1 cellular context compared by ENCODE assay signal in the genomic region with DNA sequence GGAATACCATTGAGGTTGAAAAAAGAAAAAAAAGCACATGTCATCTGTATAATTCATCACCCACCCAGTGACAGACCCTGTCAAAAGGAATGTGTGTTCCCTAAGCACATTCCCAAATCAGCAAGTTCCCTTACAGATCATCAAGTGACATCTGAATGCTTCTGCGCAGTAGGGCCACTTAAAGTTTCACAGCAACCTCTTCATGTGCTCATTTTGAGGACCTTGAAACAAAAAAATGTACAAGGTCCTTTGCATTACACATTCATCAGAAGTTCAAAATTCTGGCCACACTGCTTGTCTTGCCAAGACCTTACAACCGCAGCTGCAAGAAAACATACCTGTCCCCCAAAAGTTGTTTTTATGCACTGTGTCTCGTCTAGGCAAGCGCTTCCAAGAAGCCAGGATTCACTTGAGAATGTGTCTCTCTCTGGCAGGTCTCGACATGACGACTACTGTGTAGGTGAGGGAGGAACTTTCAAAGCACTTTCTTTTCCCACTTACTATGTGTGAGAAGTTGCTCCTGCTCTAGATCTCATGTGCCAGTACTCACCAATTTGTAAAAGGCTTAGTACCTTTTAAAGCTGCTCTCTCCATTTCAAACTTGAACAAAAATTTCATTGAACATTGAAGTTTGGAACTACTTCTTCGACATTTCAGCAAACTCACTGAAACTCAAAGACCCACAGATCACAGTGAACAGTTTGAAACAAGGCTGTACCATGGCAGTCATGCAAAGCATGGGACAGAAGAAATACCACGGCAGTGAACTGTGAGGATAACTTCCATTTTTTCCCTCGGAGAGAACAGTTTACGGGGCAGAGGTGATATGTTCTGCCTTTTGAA.
TF ChIP-seq lines count a peak whose summit lies in the region.

No MANE protein-coding gene starts in this region.

TF ChIP-seq in H1, 55 proteins besides CTCF, POLR2A, EP300 and RAD21:
- TF ChIP-seq, protein P1, sequence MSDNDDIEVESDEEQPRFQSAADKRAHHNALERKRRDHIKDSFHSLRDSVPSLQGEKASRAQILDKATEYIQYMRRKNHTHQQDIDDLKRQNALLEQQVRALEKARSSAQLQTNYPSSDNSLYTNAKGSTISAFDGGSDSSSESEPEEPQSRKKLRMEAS (IDR thresholded peaks at IDR 0.05), result no peak
- peak; percentile 71 for TF ChIP-seq POLR2AphosphoS5 (IDR thresholded peaks at IDR 0.05; ENCODE audit: low read depth, low read length)
